13 cellular contexts compared by ENCODE assay signal in genomic region chr6:13422601-13423247, GRCh38.
DNase-seq lines count a peak whose midpoint lies in the region; ATAC-seq and TF ChIP-seq lines count a peak whose summit lies in the region.
"Had no signal": no experiment of that assay in that cellular context is flagged by ENCODE, and none has a peak within 500 bp of the region (broad histone marks: within the 10 kb centered on the region; RNA-seq: fewer than 3 reads in every experiment).

No MANE protein-coding gene starts in this region.

- H3K9me3 ChIP-seq in hepatocyte (ENCODE audit: low read depth), result no peaks in the 10 kb centered on the region
- no peaks in the 10 kb centered on the region for H3K9me3 ChIP-seq in osteoblast (ENCODE audit: low read depth, low read length)

- TF ChIP-seq CTCF in hepatocyte (IDR thresholded peaks at IDR 0.05; ENCODE audit: poor library complexity) (no peak), osteoblast (IDR thresholded peaks at IDR 0.05; ENCODE audit: extremely low read depth, low read depth, low read length) (no peak)

- H3K27ac ChIP-seq in hepatocyte (peak overlapping the region; percentile 12), osteoblast (ENCODE audit: low read depth, low read length) (no peak overlapping the region)

- H3K4me2 ChIP-seq in hepatocyte, result no peak overlapping the region
- H3K4me2 ChIP-seq in osteoblast (ENCODE audit: insufficient read depth, low read length), result no peak overlapping the region

- H4K20me1 ChIP-seq in hepatocyte (ENCODE audit: insufficient read depth, poor library complexity, severe bottlenecking) (no peaks in the 10 kb centered on the region), osteoblast (ENCODE audit: insufficient read depth, low read length) (no peaks in the 10 kb centered on the region)

- H3K36me3 ChIP-seq in hepatocyte (replicated peaks; ENCODE audit: insufficient read depth, low read depth) (no peaks in the 10 kb centered on the region), osteoblast (ENCODE audit: insufficient read depth, low read length) (no peaks in the 10 kb centered on the region)

- peaks cover 12% of the 10 kb centered on the region for H3K4me1 ChIP-seq in hepatocyte (ENCODE audit: insufficient read depth)
- H3K4me1 ChIP-seq in osteoblast (ENCODE audit: insufficient read depth, low read length), result peaks cover 12% of the 10 kb centered on the region

- H3K4me3 ChIP-seq in hepatocyte, result no peak overlapping the region
- H3K4me3 ChIP-seq in osteoblast (ENCODE audit: insufficient read depth, low read length), result no peak overlapping the region

- DNase-seq in Daoy (ENCODE audit: low read depth) (peak; percentile 30), astrocyte of the hippocampus (ENCODE audit: low read depth, low spot score) (peak; percentile 82), hepatocyte (ENCODE audit: low spot score) (no peak), osteoblast (ENCODE audit: insufficient read length, low spot score, missing footprints) (no peak), occipital lobe (lab: John Stamatoyannopoulos, UW) (no peak)
- DNase-seq in activated CD8-positive, alpha-beta memory T cell treated with anti-CD3 and anti-CD28 coated beads, Interleukin-2, amount 50 U/mL, for 48 hours, result no peak
- DNase-seq: activated CD4-positive, CD25-positive, alpha-beta regulatory T cell treated with anti-CD3 and anti-CD28 coated beads, Interleukin-2, amount 50 U/mL, for 72 hours; AML-193; foreskin fibroblast; PC-3; retina had no signal

- H3K79me2 ChIP-seq in hepatocyte, result no peaks in the 10 kb centered on the region
- H3K79me2 ChIP-seq in osteoblast (ENCODE audit: insufficient read depth, low read length), result no peaks in the 10 kb centered on the region

- H2AFZ ChIP-seq in hepatocyte, result no peak overlapping the region
- peak overlapping the region; percentile 39 for H2AFZ ChIP-seq in osteoblast (ENCODE audit: low read length)

- H3K9me2 ChIP-seq in hepatocyte (replicated peaks; ENCODE audit: insufficient read depth), result no peaks in the 10 kb centered on the region

- WGBS in hepatocyte (ENCODE audit: low lambda C conversion rate, missing lambda C conversion rate), result 47% methylated on average over 7 of the region's 7 CpGs

- ATAC-seq in GM21529 (IDR thresholded peaks at IDR 0.05; ENCODE audit: unreplicated experiment) (no peak), GM19463 (IDR thresholded peaks at IDR 0.05; ENCODE audit: unreplicated experiment) (no peak)
- ATAC-seq: PC-3 had no signal

- H3K27me3 ChIP-seq in hepatocyte (no peaks in the 10 kb centered on the region), osteoblast (ENCODE audit: insufficient read depth, low read length) (no peaks in the 10 kb centered on the region)

Comparison
In these comparisons a context has a peak if more than half of its experiments do, and no peak if none do; other contexts are left out.
1. DNase-seq: peak in Daoy (single experiment) and astrocyte of the hippocampus (single experiment); none in hepatocyte (single experiment), osteoblast (single experiment), activated CD8-positive, alpha-beta memory T cell treated with anti-CD3 and anti-CD28 coated beads, Interleukin-2, amount 50 U/mL, for 48 hours (single experiment) and occipital lobe (single experiment).